In the genomic region with DNA sequence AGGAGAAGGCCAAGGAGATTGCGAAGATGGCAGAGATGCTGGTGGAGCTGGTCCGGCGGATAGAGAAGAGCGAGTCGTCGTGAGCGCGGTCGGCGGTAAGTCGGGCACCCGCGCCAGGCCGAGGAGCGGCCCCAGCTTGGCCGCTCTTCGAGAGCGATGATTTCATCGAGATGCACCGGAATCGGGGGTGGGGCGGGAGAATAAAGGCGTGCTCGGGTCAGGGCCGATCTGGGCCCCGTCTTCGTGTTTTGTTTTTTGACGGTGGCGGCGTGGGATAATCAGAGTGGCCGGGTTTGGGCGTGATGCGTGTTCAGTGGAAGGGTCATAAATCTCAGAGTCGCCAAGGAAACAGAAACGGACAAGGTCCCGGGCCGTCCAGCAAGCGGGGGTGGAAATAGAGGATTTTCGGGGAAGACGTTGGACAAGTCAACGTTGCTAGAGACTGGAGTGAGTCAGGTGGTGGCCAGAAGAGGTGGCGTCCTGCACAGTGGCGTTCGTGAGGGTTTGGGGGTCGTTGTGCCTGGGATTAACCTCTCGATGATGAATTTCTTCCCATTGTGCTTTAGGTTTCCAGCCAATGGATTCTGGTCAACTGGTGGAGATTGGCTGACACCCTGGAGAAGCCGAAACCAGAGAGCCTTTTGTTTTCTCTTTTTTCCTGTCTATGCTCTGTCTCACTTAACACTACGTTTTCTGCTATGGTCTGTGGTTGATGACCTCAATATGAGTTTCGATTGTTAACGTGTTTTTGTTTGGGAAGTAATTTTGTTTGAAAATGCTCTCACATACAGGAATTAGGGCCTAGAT, we compare ENCODE assay signal across 8 cellular contexts. TPM values are rescaled to one million over a fixed set of nuclear protein-coding genes. Genes with fewer than 3 reads are reported as not detected.
DNase-seq lines count a peak whose midpoint lies in the region; ATAC-seq lines count a peak whose summit lies in the region.

No MANE protein-coding gene starts in this region.

- H3K27ac ChIP-seq in BLaER1 treated with 17β-estradiol and CSF1 and Interleukin-3, amounts not matched to agents 10 nM and 100 nM = peak overlapping the region; percentile 65 to 97 (median 92)
- H3K27ac ChIP-seq in mesodermal cell (ENCODE audit: low read depth, low read length, severe bottlenecking) = peak overlapping the region; percentile 92

- H3K36me3 ChIP-seq in BLaER1 treated with 17β-estradiol and CSF1 and Interleukin-3, amounts not matched to agents 10 nM and 100 nM = peaks cover 17 to 32% (median 24%) of the 10 kb centered on the region in 11 experiments
- peaks cover 18% of the 10 kb centered on the region for H3K36me3 ChIP-seq in mesodermal cell (ENCODE audit: control insufficient read depth, insufficient read depth, low read length)

- H3K27me3 Mint-ChIP-seq in activated CD4-positive, alpha-beta T cell treated with anti-CD3 and anti-CD28 coated beads, Interleukin-2, amount 10 ng/mL, durations not matched to agents 24 days and 14 days = no peaks in the 10 kb centered on the region
- no peaks in the 10 kb centered on the region for H3K27me3 Mint-ChIP-seq in effector memory CD8-positive, alpha-beta T cell
- no peaks in the 10 kb centered on the region for H3K27me3 Mint-ChIP-seq in stimulated activated naive CD8-positive, alpha-beta T cell treated with anti-CD3 and anti-CD28 coated beads, Interleukin-15, Interleukin-2, amounts not matched to agents 100 ng/mL and 50 ng/mL, for 24 hours

- no peaks in the 10 kb centered on the region for H3K27me3 ChIP-seq in BLaER1 treated with 17β-estradiol and CSF1 and Interleukin-3, amounts not matched to agents 10 nM and 100 nM

- peaks cover 25 to 39% (median 30%) of the 10 kb centered on the region in 10 experiments for H3K4me1 ChIP-seq in BLaER1 treated with 17β-estradiol and CSF1 and Interleukin-3, amounts not matched to agents 10 nM and 100 nM
- no peaks in the 10 kb centered on the region for H3K4me1 ChIP-seq in mesodermal cell (ENCODE audit: control insufficient read depth, insufficient read depth, low read length, poor library complexity, severe bottlenecking)

- peak overlapping the region; percentile 94 for H3K27ac Mint-ChIP-seq in activated CD4-positive, alpha-beta T cell treated with anti-CD3 and anti-CD28 coated beads, Interleukin-2, amount 10 ng/mL, durations not matched to agents 24 days and 14 days
- peak overlapping the region; percentile 99 to 100 for H3K27ac Mint-ChIP-seq in effector memory CD8-positive, alpha-beta T cell
- peak overlapping the region; percentile 99 for H3K27ac Mint-ChIP-seq in stimulated activated naive CD8-positive, alpha-beta T cell treated with anti-CD3 and anti-CD28 coated beads, Interleukin-15, Interleukin-2, amounts not matched to agents 100 ng/mL and 50 ng/mL, for 24 hours

- H3K36me3 Mint-ChIP-seq in activated CD4-positive, alpha-beta T cell treated with anti-CD3 and anti-CD28 coated beads, Interleukin-2, amount 10 ng/mL, durations not matched to agents 24 days and 14 days (ENCODE audit: low read depth) = peaks cover 36% of the 10 kb centered on the region
- H3K36me3 Mint-ChIP-seq in effector memory CD8-positive, alpha-beta T cell (ENCODE audit: insufficient read depth) = peaks cover 38% of the 10 kb centered on the region
- peaks cover 39% of the 10 kb centered on the region for H3K36me3 Mint-ChIP-seq in stimulated activated naive CD8-positive, alpha-beta T cell treated with anti-CD3 and anti-CD28 coated beads, Interleukin-15, Interleukin-2, amounts not matched to agents 100 ng/mL and 50 ng/mL, for 24 hours (ENCODE audit: low read depth)

- no peaks in the 10 kb centered on the region for H3K9me3 Mint-ChIP-seq in activated CD4-positive, alpha-beta T cell treated with anti-CD3 and anti-CD28 coated beads, Interleukin-2, amount 10 ng/mL, durations not matched to agents 24 days and 14 days
- H3K9me3 Mint-ChIP-seq in effector memory CD8-positive, alpha-beta T cell = no peaks in the 10 kb centered on the region
- H3K9me3 Mint-ChIP-seq in stimulated activated naive CD8-positive, alpha-beta T cell treated with anti-CD3 and anti-CD28 coated beads, Interleukin-15, Interleukin-2, amounts not matched to agents 100 ng/mL and 50 ng/mL, for 24 hours = no peaks in the 10 kb centered on the region

- H3K9me3 ChIP-seq in BLaER1 treated with 17β-estradiol and CSF1 and Interleukin-3, amounts not matched to agents 10 nM and 100 nM (replicated peaks in 1 of 11) = peaks cover 0 to 9% (median 0%) of the 10 kb centered on the region in 11 experiments; a peak in 7 of 22 replicates
- no peaks in the 10 kb centered on the region for H3K9me3 ChIP-seq in mesodermal cell (ENCODE audit: control insufficient read depth, low read length)

- H3K4me3 ChIP-seq in BLaER1 treated with 17β-estradiol and CSF1 and Interleukin-3, amounts not matched to agents 10 nM and 100 nM = peak overlapping the region; percentile 76 to 98 (median 90)
- H3K4me3 ChIP-seq in mesodermal cell (ENCODE audit: extremely low read depth, insufficient read depth, low read length, poor library complexity, severe bottlenecking) = peak overlapping the region; percentile 99

- 0 to 2% methylated on average over 42 to 46 of the region's 50 CpGs for WGBS in mesodermal cell (ENCODE audit: insufficient coverage in 2 of 2), 2 experiments

- ATAC-seq in GM19463 (IDR thresholded peaks at IDR 0.05; ENCODE audit: unreplicated experiment) (peak; percentile 10), HG03571 (IDR thresholded peaks at IDR 0.05; ENCODE audit: unreplicated experiment) (peak; percentile 21)
- ATAC-seq in effector memory CD8-positive, alpha-beta T cell (replicated peaks) = peak; percentile 48

- H3K9ac ChIP-seq in BLaER1 treated with 17β-estradiol and CSF1 and Interleukin-3, amounts not matched to agents 10 nM and 100 nM = peak overlapping the region; percentile 83 to 98 (median 95)

- intact Hi-C loops in activated CD4-positive, alpha-beta T cell treated with anti-CD3 and anti-CD28 coated beads, Interleukin-2, amount 10 ng/mL, durations not matched to agents 24 days and 14 days (cut with micrococcal nuclease) = loop anchor here (1.0 to 5.0 kb wide), 3 partner anchors 67 to 459 kb away; partner anchors contain the start of gene MAN2B2

- peak; percentile 84 for DNase-seq in activated CD4-positive, alpha-beta T cell treated with anti-CD3 and anti-CD28 coated beads, Interleukin-2, amount 10 ng/mL, durations not matched to agents 24 days and 14 days
- peak; percentile 38 to 44 (median 44) for DNase-seq in effector memory CD8-positive, alpha-beta T cell
- DNase-seq in OCI-M2 (lab: John Stamatoyannopoulos, UW; ENCODE audit: unreplicated experiment) = no peak

- peak overlapping the region; percentile 81 to 100 (median 92) for H3K4me2 ChIP-seq in BLaER1 treated with 17β-estradiol and CSF1 and Interleukin-3, amounts not matched to agents 10 nM and 100 nM

- peaks cover 25 to 37% (median 28%) of the 10 kb centered on the region in 11 experiments; a peak in 21 of 22 replicates for H4K20me1 ChIP-seq in BLaER1 treated with 17β-estradiol and CSF1 and Interleukin-3, amounts not matched to agents 10 nM and 100 nM

- H3K4me1 Mint-ChIP-seq in activated CD4-positive, alpha-beta T cell treated with anti-CD3 and anti-CD28 coated beads, Interleukin-2, amount 10 ng/mL, durations not matched to agents 24 days and 14 days = peaks cover 20% of the 10 kb centered on the region
- peaks cover 30 to 36% of the 10 kb centered on the region in 2 donors for H3K4me1 Mint-ChIP-seq in effector memory CD8-positive, alpha-beta T cell (ENCODE audit: low read depth in 2 of 2)
- H3K4me1 Mint-ChIP-seq in stimulated activated naive CD8-positive, alpha-beta T cell treated with anti-CD3 and anti-CD28 coated beads, Interleukin-15, Interleukin-2, amounts not matched to agents 100 ng/mL and 50 ng/mL, for 24 hours (ENCODE audit: low read depth) = peaks cover 45% of the 10 kb centered on the region

- peak overlapping the region; percentile 94 for H3K4me3 Mint-ChIP-seq in activated CD4-positive, alpha-beta T cell treated with anti-CD3 and anti-CD28 coated beads, Interleukin-2, amount 10 ng/mL, durations not matched to agents 24 days and 14 days
- peak overlapping the region; percentile 99 to 100 for H3K4me3 Mint-ChIP-seq in effector memory CD8-positive, alpha-beta T cell
- peak overlapping the region; percentile 100 for H3K4me3 Mint-ChIP-seq in stimulated activated naive CD8-positive, alpha-beta T cell treated with anti-CD3 and anti-CD28 coated beads, Interleukin-15, Interleukin-2, amounts not matched to agents 100 ng/mL and 50 ng/mL, for 24 hours

RNA-seq across cellular contexts. Expression of gene MRFAP1, which starts 0.9 kb away (rescaled TPM):
- total RNA-seq in activated CD4-positive, alpha-beta T cell treated with anti-CD3 and anti-CD28 coated beads, Interleukin-2, amount 10 ng/mL, durations not matched to agents 24 days and 14 days = 122 TPM in 2 replicates
- 238 TPM for polyA plus RNA-seq in mesodermal cell (2013, experiment 1 of 2)
- polyA plus RNA-seq in mesodermal cell (2013, experiment 2 of 2) = 238 TPM

RNA-seq across cellular contexts. Expression of gene S100P, which starts 52.3 kb away (rescaled TPM):
- 2.1 and 2.8 TPM in 2 replicates for total RNA-seq in activated CD4-positive, alpha-beta T cell treated with anti-CD3 and anti-CD28 coated beads, Interleukin-2, amount 10 ng/mL, durations not matched to agents 24 days and 14 days
- not detected for polyA plus RNA-seq in mesodermal cell (2013, experiment 1 of 2)
- polyA plus RNA-seq in mesodermal cell (2013, experiment 2 of 2) = not detected
